8 cellular contexts compared by ENCODE assay signal in genomic region chr5:141560141-141560540, GRCh38.
A peak's percentile ranks its signal among the peaks of the same experiment; 100 is the strongest.
DNase-seq lines count a peak whose midpoint lies in the region; ATAC-seq, FAIRE-seq and TF ChIP-seq lines count a peak whose summit lies in the region.

No MANE protein-coding gene starts in this region.

- FAIRE-seq in endometrium (lab: Jason Lieb, UNC): peak; percentile 48

- TF ChIP-seq CTCF in neutrophil (IDR thresholded peaks at IDR 0.05): no peak

- no peaks in the 10 kb centered on the region for H3K9me3 ChIP-seq in neutrophil

- DNase-seq in DMS53 (lab: John Stamatoyannopoulos, UW) (peak; percentile 66), NCI-H345 treated with DMSO at 0.1 percent for 48 hours (lab: John Stamatoyannopoulos, UW; ENCODE audit: unreplicated experiment) (peak; percentile 62), NK-92 (lab: John Stamatoyannopoulos, UW; ENCODE audit: unreplicated experiment) (no peak), UCSD-AML1 (lab: John Stamatoyannopoulos, UW; ENCODE audit: unreplicated experiment) (no peak)

- H3K27ac ChIP-seq in neutrophil: peak overlapping the region; percentile 26

- ATAC-seq in GM21447 (IDR thresholded peaks at IDR 0.05; ENCODE audit: unreplicated experiment): no peak
- ATAC-seq in GM21576 (IDR thresholded peaks at IDR 0.05; ENCODE audit: unreplicated experiment): no peak

- H3K36me3 ChIP-seq in neutrophil: peaks cover 75% of the 10 kb centered on the region

- H3K27me3 ChIP-seq in neutrophil: no peaks in the 10 kb centered on the region

- peaks cover 9 to 14% of the 10 kb centered on the region in 2 experiments for H3K4me1 ChIP-seq in neutrophil (ENCODE audit: control insufficient read depth in 1 of 2, insufficient read depth in 1 of 2, low read depth in 1 of 2, low read length in 1 of 2)

- H3K4me3 ChIP-seq in neutrophil (ENCODE audit: low read depth in 1 of 2, low read length in 1 of 2): no peak overlapping the region

Comparison
In these comparisons a context has a peak if more than half of its experiments do, and no peak if none do; other contexts are left out.
1. DNase-seq: peak in DMS53 (single experiment) and NCI-H345 treated with DMSO at 0.1 percent for 48 hours (single experiment); none in NK-92 (single experiment) and UCSD-AML1 (single experiment).